ENCODE assay signal across 9 cellular contexts in the genomic region with DNA sequence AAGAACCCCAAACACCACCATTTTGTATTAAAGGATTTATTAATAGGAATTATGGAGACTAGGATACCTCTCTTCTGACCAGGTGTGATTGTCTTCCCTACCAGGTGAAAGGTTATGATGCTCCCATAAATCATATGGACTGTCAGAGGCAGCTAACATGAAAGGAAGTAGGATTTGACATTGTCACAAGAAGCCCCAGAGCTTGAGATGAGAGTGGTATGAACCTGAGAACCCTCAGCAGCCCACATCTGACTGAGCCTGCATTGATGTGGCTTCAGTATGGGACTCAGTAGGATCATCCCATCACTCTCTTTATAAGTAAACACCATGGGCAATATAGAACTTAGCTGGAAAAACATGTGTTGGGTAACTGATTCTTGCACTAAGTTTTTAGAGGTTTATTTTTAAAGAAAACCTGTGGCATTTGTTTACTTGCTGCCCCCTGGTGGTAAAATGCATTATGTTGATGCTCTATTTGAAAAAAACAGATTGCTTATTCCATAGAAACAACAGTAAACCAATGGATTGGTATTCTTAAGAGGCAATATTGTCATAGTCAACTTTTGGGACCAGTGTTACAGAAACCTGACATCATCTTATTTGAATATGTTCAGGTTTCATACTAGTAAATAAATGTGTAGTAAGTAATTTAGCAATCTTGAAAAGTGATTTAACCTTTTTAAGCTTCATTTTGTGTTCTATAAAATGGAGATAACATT. TPM values are rescaled to one million over a fixed set of nuclear protein-coding genes. Genes with fewer than 3 reads are reported as not detected.
A peak's percentile ranks its signal among the peaks of the same experiment; 100 is the strongest.
DNase-seq lines count a peak whose midpoint lies in the region; ATAC-seq and TF ChIP-seq lines count a peak whose summit lies in the region.
"Had no signal": no experiment of that assay in that cellular context is flagged by ENCODE, and none has a peak within 500 bp of the region (broad histone marks: within the 10 kb centered on the region; RNA-seq: fewer than 3 reads in every experiment).

No MANE protein-coding gene starts in this region.

- peaks cover 18% of the 10 kb centered on the region for H3K4me1 Mint-ChIP-seq in activated T-cell treated with anti-CD3 and anti-CD28 coated beads, Interleukin-2, amount 50 U/mL, for 72 hours (ENCODE audit: low read depth)
- peaks cover 29% of the 10 kb centered on the region for H3K4me1 Mint-ChIP-seq in activated T-cell treated with anti-CD3 and anti-CD28 coated beads, Interleukin-2, amount 50 U/mL, for 24 hours (ENCODE audit: low read depth)

- H3K27ac Mint-ChIP-seq in activated T-cell treated with anti-CD3 and anti-CD28 coated beads, Interleukin-2, amount 50 U/mL, for 72 hours: no peak overlapping the region
- H3K27ac Mint-ChIP-seq in activated T-cell treated with anti-CD3 and anti-CD28 coated beads, Interleukin-2, amount 50 U/mL, for 24 hours: no peak overlapping the region
- H3K27ac Mint-ChIP-seq: stimulated activated naive CD8-positive, alpha-beta T cell treated with anti-CD3 and anti-CD28 coated beads, Interleukin-15, Interleukin-2, amounts not matched to agents 100 ng/mL and 50 ng/mL, for 24 hours had no signal

- H3K9me3 Mint-ChIP-seq in activated T-cell treated with anti-CD3 and anti-CD28 coated beads, Interleukin-2, amount 50 U/mL, for 72 hours: no peaks in the 10 kb centered on the region
- no peaks in the 10 kb centered on the region for H3K9me3 Mint-ChIP-seq in activated T-cell treated with anti-CD3 and anti-CD28 coated beads, Interleukin-2, amount 50 U/mL, for 24 hours
- H3K9me3 Mint-ChIP-seq: stimulated activated naive CD8-positive, alpha-beta T cell treated with anti-CD3 and anti-CD28 coated beads, Interleukin-15, Interleukin-2, amounts not matched to agents 100 ng/mL and 50 ng/mL, for 24 hours had no signal

- no peak overlapping the region for H3K4me3 ChIP-seq in fibroblast of pulmonary artery (replicated peaks; ENCODE audit: low read depth, low read length)

- DNase-seq in activated T-cell treated with anti-CD3 and anti-CD28 coated beads, Interleukin-2, amount 50 U/mL, for 72 hours: peak; percentile 38 to 61
- DNase-seq in activated T-cell treated with anti-CD3 and anti-CD28 coated beads, Interleukin-2, amount 50 U/mL, for 24 hours: no peak
- DNase-seq in KG1 (lab: John Stamatoyannopoulos, UW): peak; percentile 54
- DNase-seq in T-helper 1 cell: peak in 3 of 5 donors; percentile 35 to 57 (median 49)
- peak; percentile 80 for DNase-seq in fibroblast of pulmonary artery (ENCODE audit: low read depth)
- peak; percentile 59 for DNase-seq in renal cortical epithelial cell (ENCODE audit: low read depth)
- no peak for DNase-seq in middle frontal gyrus (ENCODE audit: extremely low spot score, low spot score)

- TF ChIP-seq CTCF in fibroblast of pulmonary artery (IDR thresholded peaks at IDR 0.05; ENCODE audit: low read length, missing control alignments): peak; percentile 62

- peaks cover 3 to 5% of the 10 kb centered on the region in 2 donors for H3K36me3 Mint-ChIP-seq in activated T-cell treated with anti-CD3 and anti-CD28 coated beads, Interleukin-2, amount 50 U/mL, for 72 hours (ENCODE audit: insufficient read depth in 2 of 2)
- H3K36me3 Mint-ChIP-seq in activated T-cell treated with anti-CD3 and anti-CD28 coated beads, Interleukin-2, amount 50 U/mL, for 24 hours (ENCODE audit: low read depth): peaks cover 48% of the 10 kb centered on the region

- peak; percentile 76 to 87 for ATAC-seq in activated T-cell treated with anti-CD3 and anti-CD28 coated beads, Interleukin-2, amount 50 U/mL, for 72 hours (replicated peaks in 1 of 2)
- no peak for ATAC-seq in GM21529 (IDR thresholded peaks at IDR 0.05; ENCODE audit: unreplicated experiment)

- H3K4me3 Mint-ChIP-seq in activated T-cell treated with anti-CD3 and anti-CD28 coated beads, Interleukin-2, amount 50 U/mL, for 72 hours: no peak overlapping the region
- H3K4me3 Mint-ChIP-seq in activated T-cell treated with anti-CD3 and anti-CD28 coated beads, Interleukin-2, amount 50 U/mL, for 24 hours: no peak overlapping the region
- H3K4me3 Mint-ChIP-seq: stimulated activated naive CD8-positive, alpha-beta T cell treated with anti-CD3 and anti-CD28 coated beads, Interleukin-15, Interleukin-2, amounts not matched to agents 100 ng/mL and 50 ng/mL, for 24 hours had no signal

- H3K27me3 Mint-ChIP-seq in activated T-cell treated with anti-CD3 and anti-CD28 coated beads, Interleukin-2, amount 50 U/mL, for 72 hours (ENCODE audit: low read depth): no peaks in the 10 kb centered on the region
- no peaks in the 10 kb centered on the region for H3K27me3 Mint-ChIP-seq in activated T-cell treated with anti-CD3 and anti-CD28 coated beads, Interleukin-2, amount 50 U/mL, for 24 hours
- H3K27me3 Mint-ChIP-seq: stimulated activated naive CD8-positive, alpha-beta T cell treated with anti-CD3 and anti-CD28 coated beads, Interleukin-15, Interleukin-2, amounts not matched to agents 100 ng/mL and 50 ng/mL, for 24 hours had no signal

RNA-seq across cellular contexts. Expression of a gene that starts 16.6 kb away (rescaled TPM):
- total RNA-seq in activated T-cell treated with anti-CD3 and anti-CD28 coated beads, Interleukin-2, amount 50 U/mL, for 72 hours: 100 to 1,000 TPM; 270 to 306 TPM
- 118 and 251 TPM in 2 replicates for total RNA-seq in renal cortical epithelial cell

RNA-seq across cellular contexts. Expression of a gene that starts 40.1 kb away (rescaled TPM):
- total RNA-seq in activated T-cell treated with anti-CD3 and anti-CD28 coated beads, Interleukin-2, amount 50 U/mL, for 72 hours: 10 to 100 TPM; 28.7 to 30.1 TPM
- total RNA-seq in renal cortical epithelial cell: 14.2 and 21.0 TPM in 2 replicates

Comparison
In these comparisons a context has a peak if more than half of its experiments do, and no peak if none do; other contexts are left out.
1. DNase-seq: peak in activated T-cell treated with anti-CD3 and anti-CD28 coated beads, Interleukin-2, amount 50 U/mL, for 72 hours (2 of 2), KG1 (single experiment), T-helper 1 cell (3 of 5), fibroblast of pulmonary artery (single experiment) and renal cortical epithelial cell (single experiment); none in activated T-cell treated with anti-CD3 and anti-CD28 coated beads, Interleukin-2, amount 50 U/mL, for 24 hours (single experiment) and middle frontal gyrus (single experiment).